In the genomic region with DNA sequence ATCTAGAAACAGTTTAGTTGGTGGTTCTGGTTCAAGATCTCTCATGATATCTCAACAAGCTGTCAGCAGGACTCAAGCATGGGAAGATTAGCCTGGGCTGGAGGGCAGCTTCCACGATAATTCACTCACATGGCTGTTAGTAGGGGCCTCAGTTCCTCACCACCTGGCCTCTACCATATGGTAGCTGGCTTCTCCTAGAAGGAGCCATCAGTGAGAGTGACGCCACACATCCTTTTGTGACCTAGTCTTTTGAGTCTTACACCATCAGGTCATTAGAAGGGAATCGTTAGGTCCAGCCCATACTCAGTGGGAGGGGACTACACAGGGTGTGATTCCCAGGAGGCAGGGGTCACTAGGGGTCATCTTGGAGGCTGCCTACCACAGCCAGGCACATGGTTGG, we compare ENCODE assay signal across 25 cellular contexts.
"Had no signal": no experiment of that assay in that cellular context is flagged by ENCODE, and none has a peak within 500 bp of the region (broad histone marks: within the 10 kb centered on the region; RNA-seq: fewer than 3 reads in every experiment).

No MANE protein-coding gene starts in this region.

- H3K36me3 ChIP-seq: adrenal gland, ascending aorta, cardiac muscle cell, colonic mucosa, neutrophil, right lobe of liver had no signal

- H3K9me3 Mint-ChIP-seq: activated naive CD8-positive, alpha-beta T cell treated with anti-CD3 and anti-CD28 coated beads for 36 hours; type B pancreatic cell had no signal

- ATAC-seq: left ventricle myocardium superior, right lobe of liver had no signal

- H3K27me3 ChIP-seq: adrenal gland, ascending aorta, cardiac muscle cell, colonic mucosa, neutrophil, right lobe of liver had no signal

- H3K36me3 Mint-ChIP-seq: activated naive CD8-positive, alpha-beta T cell treated with anti-CD3 and anti-CD28 coated beads for 36 hours; brain; type B pancreatic cell had no signal

- H3K27ac Mint-ChIP-seq: activated naive CD4-positive, alpha-beta T cell treated with anti-CD3 and anti-CD28 coated beads for 36 hours; activated naive CD8-positive, alpha-beta T cell treated with anti-CD3 and anti-CD28 coated beads for 36 hours; activated T-helper 1 cell treated with anti-CD3 and anti-CD28 coated beads, Interleukin-12 subunit alpha, Interleukin-12 subunit beta, Interleukin-2, Interleukin-4 antibody, amounts not matched to agents 30 ng/mL and 10 ng/mL and 1 ng/mL, durations not matched to agents 14 hours and 24 hours and 36 hours; brain; nephron; progenitor cell of endocrine pancreas; type B pancreatic cell had no signal

- H3K4me3 ChIP-seq: adrenal gland, ascending aorta, cardiac muscle cell, colonic mucosa, right lobe of liver had no signal

- H3K9me3 ChIP-seq: ascending aorta, colonic mucosa, neutrophil, right lobe of liver had no signal

- H3K27ac ChIP-seq: adrenal gland, ascending aorta, cardiac muscle cell, colonic mucosa, neutrophil, right lobe of liver had no signal

- H3K27me3 Mint-ChIP-seq: activated naive CD8-positive, alpha-beta T cell treated with anti-CD3 and anti-CD28 coated beads for 36 hours; brain; progenitor cell of endocrine pancreas; type B pancreatic cell had no signal

- H3K4me1 Mint-ChIP-seq: activated naive CD8-positive, alpha-beta T cell treated with anti-CD3 and anti-CD28 coated beads for 36 hours; brain; nephron had no signal

- H3K4me1 ChIP-seq: adrenal gland, ascending aorta, colonic mucosa, right lobe of liver had no signal

- H3K4me3 Mint-ChIP-seq: activated naive CD4-positive, alpha-beta T cell treated with anti-CD3 and anti-CD28 coated beads for 36 hours; activated naive CD8-positive, alpha-beta T cell treated with anti-CD3 and anti-CD28 coated beads for 36 hours; activated T-helper 1 cell treated with anti-CD3 and anti-CD28 coated beads, Interleukin-12 subunit alpha, Interleukin-12 subunit beta, Interleukin-2, Interleukin-4 antibody, amounts not matched to agents 30 ng/mL and 10 ng/mL and 1 ng/mL, durations not matched to agents 14 hours and 24 hours and 36 hours; brain; nephron; type B pancreatic cell had no signal

- FAIRE-seq: frontal cortex, islet of Langerhans had no signal

- DNase-seq: activated CD4-positive, alpha-beta T cell treated with anti-CD3 and anti-CD28 coated beads for 4 hours; activated CD4-positive, alpha-beta T cell treated with anti-CD3 and anti-CD28 coated beads, Interleukin-2, amount 50 U/mL, for 4 hours; activated CD8-positive, alpha-beta memory T cell treated with anti-CD3 and anti-CD28 coated beads, Interleukin-2, amount 50 U/mL, for 4 hours; activated effector memory CD4-positive, alpha-beta T cell treated with anti-CD3 and anti-CD28 coated beads, Interleukin-2, amount 50 U/mL, for 16 hours; activated naive CD4-positive, alpha-beta T cell treated with anti-CD3 and anti-CD28 coated beads for 36 hours; activated naive CD8-positive, alpha-beta T cell treated with anti-CD3 and anti-CD28 coated beads for 36 hours; activated T-cell treated with anti-CD3 and anti-CD28 coated beads, Interleukin-2, amount 50 U/mL, for 1 hour; adrenal gland; cerebellar nuclear complex; colonic mucosa; effector memory CD4-positive, alpha-beta T cell; left ventricle myocardium superior; right lobe of liver; stimulated activated CD4-positive, alpha-beta T cell treated with anti-CD3 and anti-CD28 coated beads, Interleukin-2, amount 100 ng/mL, for 48 hours; stimulated activated naive CD4-positive, alpha-beta T cell treated with Interleukin-2 at 50 U/mL for 16 hours had no signal
